Comparison of ENCODE assay signal across 27 cellular contexts in genomic region chr22:41674941-41675340, GRCh38. TPM values are rescaled to one million over a fixed set of nuclear protein-coding genes. Genes with fewer than 3 reads are reported as not detected.
DNase-seq lines count a peak whose midpoint lies in the region; ATAC-seq and TF ChIP-seq lines count a peak whose summit lies in the region.
"Had no signal": no experiment of that assay in that cellular context is flagged by ENCODE, and none has a peak within 500 bp of the region (broad histone marks: within the 10 kb centered on the region; RNA-seq: fewer than 3 reads in every experiment).

No MANE protein-coding gene starts in this region.

- H3K4me3 Mint-ChIP-seq in activated naive CD4-positive, alpha-beta T cell treated with anti-CD3 and anti-CD28 coated beads for 36 hours, result no peak overlapping the region
- H3K4me3 Mint-ChIP-seq in stimulated activated memory B cell treated with anti-CD40 and anti-IgM and Interleukin-4, amounts not matched to agents 10 μg/mL and 1 μg/mL and 100 μg/mL, for 72 hours, result no peak overlapping the region
- no peak overlapping the region for H3K4me3 Mint-ChIP-seq in activated CD8-positive, alpha-beta T cell treated with anti-CD3 and anti-CD28 coated beads, Interleukin-2, amount 10 ng/mL, durations not matched to agents 7 days and 5 days
- H3K4me3 Mint-ChIP-seq: CD8-positive, alpha-beta memory T cell; GM23338 had no signal

- peaks cover 36% of the 10 kb centered on the region for H3K4me1 ChIP-seq in left ventricle myocardium inferior
- H3K4me1 ChIP-seq: colonic mucosa, Peyer's patch had no signal

- H3K27me3 Mint-ChIP-seq in activated naive CD4-positive, alpha-beta T cell treated with anti-CD3 and anti-CD28 coated beads for 36 hours (ENCODE audit: low read depth), result no peaks in the 10 kb centered on the region
- no peaks in the 10 kb centered on the region for H3K27me3 Mint-ChIP-seq in stimulated activated memory B cell treated with anti-CD40 and anti-IgM and Interleukin-4, amounts not matched to agents 10 μg/mL and 1 μg/mL and 100 μg/mL, for 72 hours
- H3K27me3 Mint-ChIP-seq in activated CD8-positive, alpha-beta T cell treated with anti-CD3 and anti-CD28 coated beads, Interleukin-2, amount 10 ng/mL, durations not matched to agents 7 days and 5 days (ENCODE audit: low read depth), result no peaks in the 10 kb centered on the region
- H3K27me3 Mint-ChIP-seq: CD8-positive, alpha-beta memory T cell; progenitor cell of endocrine pancreas had no signal

- POLR2A ChIA-PET in RWPE1 (lab: Yijun Ruan, JAX; ENCODE audit: low non-redundant PET), result no interaction called here
- POLR2A ChIA-PET in activated CD8-positive, alpha-beta T cell treated with anti-CD3 and anti-CD28 coated beads, Interleukin-2, amount 10 ng/mL, durations not matched to agents 7 days and 5 days (lab: Charles Lee), result interaction anchor here (1.7 kb wide), 1 partner anchor 14 kb away, joined by 7 read pairs; the partner anchor contains the start of gene SNU13
- POLR2A ChIA-PET in HEK293T (lab: Yijun Ruan, JAX), result interaction anchor here (1.2 kb wide), 1 partner anchor 13 kb away, joined by 6 read pairs; the partner anchor contains the start of gene SNU13

- intact Hi-C loops in activated naive CD4-positive, alpha-beta T cell treated with anti-CD3 and anti-CD28 coated beads for 36 hours (cut with micrococcal nuclease), result no loop called here
- intact Hi-C loops in left ventricle myocardium inferior (cut with micrococcal nuclease), result no loop called here

- CTCF ChIA-PET in activated naive CD4-positive, alpha-beta T cell treated with anti-CD3 and anti-CD28 coated beads for 36 hours (lab: Charles Lee), result interaction anchor here (0.6 to 4.5 kb wide), 4 partner anchors 8 to 23 kb away, joined by 4 to 12 read pairs (median 6); no protein-coding TSS in a partner anchor
- CTCF ChIA-PET in RWPE1 (lab: Yijun Ruan, JAX) (no interaction called here), HEK293T (lab: Yijun Ruan, JAX) (no interaction called here)
- CTCF ChIA-PET in activated CD8-positive, alpha-beta T cell treated with anti-CD3 and anti-CD28 coated beads, Interleukin-2, amount 10 ng/mL, durations not matched to agents 7 days and 5 days (lab: Charles Lee), result interaction anchor here (3.0 kb wide), 1 partner anchor 7 kb away, joined by 26 read pairs; no protein-coding TSS in a partner anchor

- no peak overlapping the region for H3K4me3 ChIP-seq in left ventricle myocardium inferior
- H3K4me3 ChIP-seq: colonic mucosa, GM23338, lung, Peyer's patch, SJSA1 had no signal

- H3K27ac ChIP-seq in RWPE1 (peak overlapping the region; percentile 32; the same call in 1 of the 2 replicates), left ventricle myocardium inferior (replicated peaks) (peak overlapping the region; percentile 71)
- H3K27ac ChIP-seq: colonic mucosa, neutrophil, Peyer's patch, SJSA1 had no signal

- TF ChIP-seq CTCF in RWPE1 (conservative IDR thresholded peaks at IDR 0.05; ENCODE audit: low read depth) (no peak), left ventricle myocardium inferior (IDR thresholded peaks at IDR 0.05; ENCODE audit: borderline replicate concordance) (no peak)

- H3K9me3 Mint-ChIP-seq in activated naive CD4-positive, alpha-beta T cell treated with anti-CD3 and anti-CD28 coated beads for 36 hours, result no peaks in the 10 kb centered on the region
- no peaks in the 10 kb centered on the region for H3K9me3 Mint-ChIP-seq in activated naive CD4-positive, alpha-beta T cell treated with anti-CD3 and anti-CD28 coated beads, Interleukin-2, amount 50 U/mL, for 72 hours
- no peaks in the 10 kb centered on the region for H3K9me3 Mint-ChIP-seq in stimulated activated memory B cell treated with anti-CD40 and anti-IgM and Interleukin-4, amounts not matched to agents 10 μg/mL and 1 μg/mL and 100 μg/mL, for 72 hours
- no peaks in the 10 kb centered on the region for H3K9me3 Mint-ChIP-seq in activated CD8-positive, alpha-beta T cell treated with anti-CD3 and anti-CD28 coated beads, Interleukin-2, amount 10 ng/mL, durations not matched to agents 7 days and 5 days (ENCODE audit: insufficient read depth)
- H3K9me3 Mint-ChIP-seq: CD8-positive, alpha-beta memory T cell; GM23338 had no signal

- DNase-seq in activated naive CD4-positive, alpha-beta T cell treated with anti-CD3 and anti-CD28 coated beads for 36 hours, result no peak
- no peak for DNase-seq in activated naive CD4-positive, alpha-beta T cell treated with anti-CD3 and anti-CD28 coated beads, Interleukin-2, amount 50 U/mL, for 72 hours (ENCODE audit: low spot score in 2 of 2)
- no peak for DNase-seq in RWPE1 (ENCODE audit: low spot score)
- no peak for DNase-seq in left ventricle myocardium inferior
- DNase-seq in activated CD8-positive, alpha-beta T cell treated with anti-CD3 and anti-CD28 coated beads, Interleukin-2, amount 10 ng/mL, durations not matched to agents 7 days and 5 days, result no peak
- DNase-seq in OCI-M1 (lab: John Stamatoyannopoulos, UW), result no peak
- DNase-seq in HEK293T (ENCODE audit: extremely low spot score), result no peak
- DNase-seq: activated CD4-positive, CD25-positive, alpha-beta regulatory T cell treated with anti-CD3 and anti-CD28 coated beads, Interleukin-2, amount 50 U/mL, for 72 hours; activated CD8-positive, alpha-beta memory T cell treated with anti-CD3 and anti-CD28 coated beads for 24 hours; activated naive CD4-positive, alpha-beta T cell treated with Interleukin-2 at 50 U/mL for 16 hours; amygdala; CD8-positive, alpha-beta memory T cell; colonic mucosa; effector CD8-positive, alpha-beta T cell; glutamatergic neuron; kidney; NCI-H1694; NCI-H526; Peyer's patch; stimulated activated CD4-positive, alpha-beta T cell treated with anti-CD3 and anti-CD28 coated beads, Interleukin-15, amount 100 ng/mL, for 24 hours; stimulated activated naive CD8-positive, alpha-beta T cell treated with anti-CD3 and anti-CD28 coated beads, Interleukin-15, Interleukin-2, amounts not matched to agents 100 U/mL and 50 U/mL, for 24 hours had no signal

- H3K27ac Mint-ChIP-seq in activated naive CD4-positive, alpha-beta T cell treated with anti-CD3 and anti-CD28 coated beads for 36 hours, result peak overlapping the region; percentile 27
- H3K27ac Mint-ChIP-seq in activated naive CD4-positive, alpha-beta T cell treated with anti-CD3 and anti-CD28 coated beads, Interleukin-2, amount 50 U/mL, for 72 hours, result no peak overlapping the region
- peak overlapping the region; percentile 33 for H3K27ac Mint-ChIP-seq in stimulated activated memory B cell treated with anti-CD40 and anti-IgM and Interleukin-4, amounts not matched to agents 10 μg/mL and 1 μg/mL and 100 μg/mL, for 72 hours
- H3K27ac Mint-ChIP-seq in activated CD8-positive, alpha-beta T cell treated with anti-CD3 and anti-CD28 coated beads, Interleukin-2, amount 10 ng/mL, durations not matched to agents 7 days and 5 days, result no peak overlapping the region
- H3K27ac Mint-ChIP-seq: GM23338 had no signal

- no peaks in the 10 kb centered on the region for H3K9me3 ChIP-seq in left ventricle myocardium inferior (replicated peaks)
- H3K9me3 ChIP-seq: colonic mucosa, neutrophil, Peyer's patch, SJSA1 had no signal

- no peak for ATAC-seq in activated naive CD4-positive, alpha-beta T cell treated with anti-CD3 and anti-CD28 coated beads, Interleukin-2, amount 50 U/mL, for 72 hours
- ATAC-seq in stimulated activated memory B cell treated with anti-CD40 and anti-IgM and Interleukin-4, amounts not matched to agents 10 μg/mL and 1 μg/mL and 100 μg/mL, for 72 hours, result no peak
- ATAC-seq in activated CD8-positive, alpha-beta T cell treated with anti-CD3 and anti-CD28 coated beads, Interleukin-2, amount 10 ng/mL, durations not matched to agents 7 days and 5 days, result no peak
- ATAC-seq: GM23338; stimulated activated naive CD8-positive, alpha-beta T cell treated with anti-CD3 and anti-CD28 coated beads, Interleukin-15, Interleukin-2, amounts not matched to agents 100 U/mL and 50 U/mL, for 24 hours had no signal

- peaks cover 33% of the 10 kb centered on the region for H3K36me3 Mint-ChIP-seq in activated naive CD4-positive, alpha-beta T cell treated with anti-CD3 and anti-CD28 coated beads for 36 hours (ENCODE audit: low read depth)
- peaks cover 0 to 18% of the 10 kb centered on the region in 2 donors for H3K36me3 Mint-ChIP-seq in activated naive CD4-positive, alpha-beta T cell treated with anti-CD3 and anti-CD28 coated beads, Interleukin-2, amount 50 U/mL, for 72 hours
- H3K36me3 Mint-ChIP-seq in stimulated activated memory B cell treated with anti-CD40 and anti-IgM and Interleukin-4, amounts not matched to agents 10 μg/mL and 1 μg/mL and 100 μg/mL, for 72 hours, result peaks cover 44% of the 10 kb centered on the region
- H3K36me3 Mint-ChIP-seq in activated CD8-positive, alpha-beta T cell treated with anti-CD3 and anti-CD28 coated beads, Interleukin-2, amount 10 ng/mL, durations not matched to agents 7 days and 5 days (ENCODE audit: low read depth), result peaks cover 54% of the 10 kb centered on the region

- H3K4me1 Mint-ChIP-seq in activated naive CD4-positive, alpha-beta T cell treated with anti-CD3 and anti-CD28 coated beads for 36 hours (ENCODE audit: low read depth), result peaks cover 9% of the 10 kb centered on the region
- H3K4me1 Mint-ChIP-seq in stimulated activated memory B cell treated with anti-CD40 and anti-IgM and Interleukin-4, amounts not matched to agents 10 μg/mL and 1 μg/mL and 100 μg/mL, for 72 hours, result peaks cover 21% of the 10 kb centered on the region
- H3K4me1 Mint-ChIP-seq in activated CD8-positive, alpha-beta T cell treated with anti-CD3 and anti-CD28 coated beads, Interleukin-2, amount 10 ng/mL, durations not matched to agents 7 days and 5 days (ENCODE audit: low read depth), result peaks cover 2% of the 10 kb centered on the region
- H3K4me1 Mint-ChIP-seq: GM23338 had no signal

- peaks cover 40% of the 10 kb centered on the region for H3K36me3 ChIP-seq in left ventricle myocardium inferior

- no peaks in the 10 kb centered on the region for H3K27me3 ChIP-seq in left ventricle myocardium inferior (ENCODE audit: low read depth)
- H3K27me3 ChIP-seq: colonic mucosa, neutrophil, Peyer's patch, SJSA1 had no signal

RNA-seq across cellular contexts. Expression of gene SNU13, which starts 13.7 kb away (rescaled TPM):
- 100 to 1,000 TPM; 265 to 277 TPM for total RNA-seq in activated naive CD4-positive, alpha-beta T cell treated with anti-CD3 and anti-CD28 coated beads for 36 hours
- total RNA-seq in activated naive CD4-positive, alpha-beta T cell treated with anti-CD3 and anti-CD28 coated beads, Interleukin-2, amount 50 U/mL, for 72 hours, result 100 to 1,000 TPM; 193 to 235 TPM
- total RNA-seq in left ventricle myocardium inferior, result 197 TPM
- 100 to 1,000 TPM; 185 to 200 TPM for total RNA-seq in activated CD8-positive, alpha-beta T cell treated with anti-CD3 and anti-CD28 coated beads, Interleukin-2, amount 10 ng/mL, durations not matched to agents 7 days and 5 days

RNA-seq across cellular contexts. Expression of gene MEI1, which starts 24.4 kb away (rescaled TPM):
- total RNA-seq in activated naive CD4-positive, alpha-beta T cell treated with anti-CD3 and anti-CD28 coated beads for 36 hours, result 10 to 100 TPM; 28.4 to 28.8 TPM
- total RNA-seq in activated naive CD4-positive, alpha-beta T cell treated with anti-CD3 and anti-CD28 coated beads, Interleukin-2, amount 50 U/mL, for 72 hours, result 10 to 100 TPM; 28.3 to 36.9 TPM
- 0.74 TPM for total RNA-seq in left ventricle myocardium inferior
- total RNA-seq in activated CD8-positive, alpha-beta T cell treated with anti-CD3 and anti-CD28 coated beads, Interleukin-2, amount 10 ng/mL, durations not matched to agents 7 days and 5 days, result 10 to 100 TPM; 48.1 to 48.4 TPM

RNA-seq across cellular contexts. Expression of gene XRCC6, which starts 53.8 kb away (rescaled TPM):
- 100 to 1,000 TPM; 424 to 436 TPM for total RNA-seq in activated naive CD4-positive, alpha-beta T cell treated with anti-CD3 and anti-CD28 coated beads for 36 hours
- total RNA-seq in activated naive CD4-positive, alpha-beta T cell treated with anti-CD3 and anti-CD28 coated beads, Interleukin-2, amount 50 U/mL, for 72 hours, result 100 to 1,000 TPM; 283 to 423 TPM
- 155 TPM for total RNA-seq in left ventricle myocardium inferior
- total RNA-seq in activated CD8-positive, alpha-beta T cell treated with anti-CD3 and anti-CD28 coated beads, Interleukin-2, amount 10 ng/mL, durations not matched to agents 7 days and 5 days, result 100 to 1,000 TPM; 302 to 308 TPM

RNA-seq across cellular contexts. Expression of gene DESI1, which starts 54.1 kb away (rescaled TPM):
- total RNA-seq in activated naive CD4-positive, alpha-beta T cell treated with anti-CD3 and anti-CD28 coated beads for 36 hours, result 10 to 100 TPM; 57.3 to 64.8 TPM
- 10 to 100 TPM; 18.3 to 44.8 TPM for total RNA-seq in activated naive CD4-positive, alpha-beta T cell treated with anti-CD3 and anti-CD28 coated beads, Interleukin-2, amount 50 U/mL, for 72 hours
- total RNA-seq in left ventricle myocardium inferior, result 46.2 TPM
- 10 to 100 TPM; 33.0 to 35.2 TPM for total RNA-seq in activated CD8-positive, alpha-beta T cell treated with anti-CD3 and anti-CD28 coated beads, Interleukin-2, amount 10 ng/mL, durations not matched to agents 7 days and 5 days

Comparison
In these comparisons a context has a peak if more than half of its experiments do, and no peak if none do; other contexts are left out.
1. H3K27ac Mint-ChIP-seq: peak in activated naive CD4-positive, alpha-beta T cell treated with anti-CD3 and anti-CD28 coated beads for 36 hours (single experiment) and stimulated activated memory B cell treated with anti-CD40 and anti-IgM and Interleukin-4, amounts not matched to agents 10 μg/mL and 1 μg/mL and 100 μg/mL, for 72 hours (single experiment); none in activated naive CD4-positive, alpha-beta T cell treated with anti-CD3 and anti-CD28 coated beads, Interleukin-2, amount 50 U/mL, for 72 hours (0 of 2) and activated CD8-positive, alpha-beta T cell treated with anti-CD3 and anti-CD28 coated beads, Interleukin-2, amount 10 ng/mL, durations not matched to agents 7 days and 5 days (single experiment).
2. RNA of gene MEI1, which starts 24.4 kb away (total RNA-seq): 48.1 to 48.4 TPM in activated CD8-positive, alpha-beta T cell treated with anti-CD3 and anti-CD28 coated beads, Interleukin-2, amount 10 ng/mL, durations not matched to agents 7 days and 5 days, 28.3 to 36.9 TPM in activated naive CD4-positive, alpha-beta T cell treated with anti-CD3 and anti-CD28 coated beads, Interleukin-2, amount 50 U/mL, for 72 hours and 28.4 to 28.8 TPM in activated naive CD4-positive, alpha-beta T cell treated with anti-CD3 and anti-CD28 coated beads for 36 hours; 0.74 TPM in left ventricle myocardium inferior (single experiment); every median in the first group is over 10 times any median in the second.
3. CTCF ChIA-PET loops: an anchor here in activated naive CD4-positive, alpha-beta T cell treated with anti-CD3 and anti-CD28 coated beads for 36 hours (0.6 to 4.5 kb wide) and activated CD8-positive, alpha-beta T cell treated with anti-CD3 and anti-CD28 coated beads, Interleukin-2, amount 10 ng/mL, durations not matched to agents 7 days and 5 days (3.0 kb wide); none called in RWPE1 and HEK293T.